In the genomic region with DNA sequence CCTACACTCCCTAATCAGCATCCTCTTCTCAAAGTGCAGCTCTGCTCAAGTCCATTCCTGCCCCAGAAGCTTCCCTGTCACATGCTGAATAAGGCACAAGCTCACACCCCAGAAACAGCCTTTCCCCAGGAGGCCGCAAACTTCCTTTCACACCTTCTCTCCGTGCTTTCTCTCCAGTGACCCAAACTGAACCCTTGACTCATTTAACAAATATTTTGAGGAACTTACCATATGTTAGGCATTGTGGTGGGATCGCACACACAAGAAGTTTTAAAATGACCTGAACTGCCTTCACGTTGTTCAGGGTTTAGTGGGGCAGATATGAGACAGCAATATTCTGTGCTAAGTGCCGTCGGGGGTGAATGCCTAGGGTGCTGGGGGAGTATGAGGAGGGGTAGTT, we compare ENCODE assay signal across 8 cellular contexts.
DNase-seq lines count a peak whose midpoint lies in the region; ATAC-seq and TF ChIP-seq lines count a peak whose summit lies in the region.
"Had no signal": no experiment of that assay in that cellular context is flagged by ENCODE, and none has a peak within 500 bp of the region (broad histone marks: within the 10 kb centered on the region; RNA-seq: fewer than 3 reads in every experiment).

No MANE protein-coding gene starts in this region.

- H3K4me3 ChIP-seq in mesendoderm (ENCODE audit: low read length) (no peak overlapping the region), uterus (no peak overlapping the region)

- ATAC-seq in GM18907 (IDR thresholded peaks at IDR 0.05; ENCODE audit: unreplicated experiment) (peak; percentile 81), HG02571 (IDR thresholded peaks at IDR 0.05; ENCODE audit: unreplicated experiment) (peak; percentile 72)

- WGBS in mesendoderm (ENCODE audit: extremely low coverage, insufficient coverage, low lambda C conversion rate), result no CpG with 5 or more reads among the region's 6 CpGs

- H3K23ac ChIP-seq in mesendoderm (ENCODE audit: low read length), result no peak overlapping the region

- no peaks in the 10 kb centered on the region for H3K36me3 Mint-ChIP-seq in endothelial cell (ENCODE audit: low read depth, unreplicated experiment)

- no peaks in the 10 kb centered on the region for H3K36me3 ChIP-seq in mesendoderm (ENCODE audit: control insufficient read depth, insufficient read depth, low read length)
- H3K36me3 ChIP-seq in uterus, result no peaks in the 10 kb centered on the region
- H3K36me3 ChIP-seq: neutrophil had no signal

- H3K27ac ChIP-seq in mesendoderm (ENCODE audit: low read depth, low read length) (no peak overlapping the region), uterus (no peak overlapping the region)
- H3K27ac ChIP-seq: neutrophil had no signal

- no peak overlapping the region for H2BK5ac ChIP-seq in mesendoderm (ENCODE audit: low read length)

- H4K8ac ChIP-seq in mesendoderm (ENCODE audit: low read depth, low read length), result no peak overlapping the region

- H3K4me1 ChIP-seq in mesendoderm (ENCODE audit: control insufficient read depth, low read depth, low read length) (peaks cover 4% of the 10 kb centered on the region), uterus (no peaks in the 10 kb centered on the region)

- intact Hi-C loops in uterus (cut with DNase I; ENCODE audit: low total_unique reads), result no loop called here

- H3K9me3 Mint-ChIP-seq in endothelial cell (ENCODE audit: unreplicated experiment), result no peaks in the 10 kb centered on the region

- H3K27me3 Mint-ChIP-seq in endothelial cell (ENCODE audit: unreplicated experiment), result peaks cover 2% of the 10 kb centered on the region

- peaks cover 9% of the 10 kb centered on the region for H3K4me1 Mint-ChIP-seq in endothelial cell (ENCODE audit: unreplicated experiment)

- no peak overlapping the region for H3K4ac ChIP-seq in mesendoderm (ENCODE audit: low read depth, low read length)

- no peak overlapping the region for H2BK15ac ChIP-seq in mesendoderm (replicated peaks; ENCODE audit: low read depth)

- H3K9me3 ChIP-seq in uterus, result no peaks in the 10 kb centered on the region
- H3K9me3 ChIP-seq: neutrophil had no signal

- peak; percentile 41 to 49 for DNase-seq in Kasumi-1 (lab: John Stamatoyannopoulos, UW)
- peak; percentile 81 for DNase-seq in mesendoderm
- no peak for DNase-seq in endothelial cell (ENCODE audit: low spot score)
- no peak for DNase-seq in LoVo (ENCODE audit: low spot score)
- DNase-seq in uterus, result no peak

- H2BK120ac ChIP-seq in mesendoderm (ENCODE audit: low read depth, low read length), result no peak overlapping the region

- no peak overlapping the region for H2AK5ac ChIP-seq in mesendoderm (ENCODE audit: low read length)

- no peak overlapping the region for H3K27ac Mint-ChIP-seq in endothelial cell (ENCODE audit: unreplicated experiment)

- no peaks in the 10 kb centered on the region for H3K79me2 ChIP-seq in mesendoderm (ENCODE audit: control insufficient read depth, insufficient read depth, low read length)

- no peak overlapping the region for H3K4me2 ChIP-seq in mesendoderm (ENCODE audit: low read length)

- H3K27me3 ChIP-seq in mesendoderm (ENCODE audit: insufficient read depth, low read length, poor library complexity) (no peaks in the 10 kb centered on the region), uterus (no peaks in the 10 kb centered on the region)

- no peak for TF ChIP-seq CTCF in endothelial cell (IDR thresholded peaks at IDR 0.05; ENCODE audit: unreplicated experiment)
- TF ChIP-seq CTCF in uterus (IDR thresholded peaks at IDR 0.05), result no peak

- H3K9ac ChIP-seq in mesendoderm (ENCODE audit: low read length), result no peak overlapping the region

- H3K56ac ChIP-seq in mesendoderm (ENCODE audit: low read length), result no peak overlapping the region

- H3K4me3 Mint-ChIP-seq in endothelial cell (ENCODE audit: unreplicated experiment), result no peak overlapping the region

- no peak overlapping the region for H3K18ac ChIP-seq in mesendoderm (ENCODE audit: low read length)

- no peaks in the 10 kb centered on the region for H3K79me1 ChIP-seq in mesendoderm (ENCODE audit: low read length)

- TF ChIP-seq POLR2A in uterus (IDR thresholded peaks at IDR 0.05), result no peak

- no peak overlapping the region for H4K5ac ChIP-seq in mesendoderm (ENCODE audit: low read length)

Comparison
In these comparisons a context has a peak if more than half of its experiments do, and no peak if none do; other contexts are left out.
1. DNase-seq: peak in Kasumi-1 (2 of 2) and mesendoderm (single experiment); none in endothelial cell (single experiment), LoVo (single experiment) and uterus (0 of 2).